ENCODE assay signal across 17 cellular contexts in genomic region chr9:3743901-3744413, GRCh38.
"Had no signal": no experiment of that assay in that cellular context is flagged by ENCODE, and none has a peak within 500 bp of the region (broad histone marks: within the 10 kb centered on the region; RNA-seq: fewer than 3 reads in every experiment).

No MANE protein-coding gene starts in this region.

- DNase-seq: KBM-7, NCI-H1092 treated with DMSO at 0.1 percent for 48 hours, NCI-H1436, NCI-H187, NCI-H2029, NCI-H2081 treated with DMSO at 0.1 percent for 48 hours, NCI-H2171, NCI-H226, NCI-H446, NCI-H510A, NCI-H524 treated with DMSO at 0.1 percent for 48 hours, NCI-H69, NCI-H774, SHP77 treated with DMSO at 0.1 percent for 48 hours, T-helper 1 cell had no signal

- ATAC-seq: Panc1, Right ventricle myocardium inferior had no signal
